8 cellular contexts compared by ENCODE assay signal in genomic region chr3:142724682-142725351, GRCh38. TPM values are rescaled to one million over a fixed set of nuclear protein-coding genes. Genes with fewer than 3 reads are reported as not detected.
DNase-seq lines count a peak whose midpoint lies in the region; ATAC-seq and TF ChIP-seq lines count a peak whose summit lies in the region.

No MANE protein-coding gene starts in this region.

- 1 to 2% methylated on average over 23 to 35 of the region's 35 CpGs for WGBS in endodermal cell (ENCODE audit: insufficient coverage in 1 of 2, insufficient read length in 1 of 2), 2 experiments

- H3K4me3 Mint-ChIP-seq in endodermal cell, result peak overlapping the region; percentile 88
- H3K4me3 Mint-ChIP-seq in memory B cell, result peak overlapping the region; percentile 90

- H3K4me2 ChIP-seq in Karpas-422 (ENCODE audit: low read depth, low read length, poor library complexity, severe bottlenecking), result peak overlapping the region; percentile 65

- DNase-seq in D341Med (ENCODE audit: low spot score) (peak; percentile 65), Karpas-422 (no peak), endodermal cell (peak; percentile 90), memory B cell (ENCODE audit: low spot score in 2 of 2) (peak; percentile 23 to 34), NOMO-1 treated with DMSO at 0.1 percent for 48 hours (lab: John Stamatoyannopoulos, UW; ENCODE audit: unreplicated experiment) (no peak)

- H3K4me1 Mint-ChIP-seq in endodermal cell (peaks cover 10% of the 10 kb centered on the region), memory B cell (peaks cover 3% of the 10 kb centered on the region)

- H3K27ac ChIP-seq in Karpas-422 (ENCODE audit: low read length) (no peak overlapping the region), VCaP (peak overlapping the region; percentile 80), endodermal cell (ENCODE audit: low read depth, low read length) (peak overlapping the region; percentile 98), subcutaneous abdominal adipose tissue (ENCODE audit: low read depth, low read length) (peak overlapping the region; percentile 54)

- H3K79me2 ChIP-seq in Karpas-422 (ENCODE audit: low read length), result no peaks in the 10 kb centered on the region

- H3K9me3 ChIP-seq in Karpas-422 (ENCODE audit: low read length) (no peaks in the 10 kb centered on the region), endodermal cell (ENCODE audit: control insufficient read depth, low read length) (no peaks in the 10 kb centered on the region), subcutaneous abdominal adipose tissue (ENCODE audit: control insufficient read depth in 5 of 5, low read length in 5 of 5) (peaks cover 0 to 2% (median 0%) of the 10 kb centered on the region in 5 donors)

- H3K4me3 ChIP-seq in Karpas-422 (ENCODE audit: low read length) (peak overlapping the region; percentile 66), endodermal cell (ENCODE audit: low read length) (peak overlapping the region; percentile 86), subcutaneous abdominal adipose tissue (ENCODE audit: low read depth in 1 of 5, low read length in 5 of 5) (peak overlapping the region; percentile 83 to 97 (median 84))

- H3K36me3 ChIP-seq in Karpas-422 (ENCODE audit: insufficient read depth, low read length) (no peaks in the 10 kb centered on the region), endodermal cell (ENCODE audit: control insufficient read depth, insufficient read depth, low read length) (no peaks in the 10 kb centered on the region), subcutaneous abdominal adipose tissue (ENCODE audit: control insufficient read depth in 5 of 5, insufficient read depth in 5 of 5, low read length in 5 of 5) (no peaks in the 10 kb centered on the region)

- H3K9me2 ChIP-seq in Karpas-422 (replicated peaks; ENCODE audit: insufficient read depth, low read length), result no peaks in the 10 kb centered on the region

- 0 out of 2 replicates have a peak, but pooled peaks cover 4% of the 10 kb centered on the region for H3K4me1 ChIP-seq in Karpas-422 (ENCODE audit: low read length)
- H3K4me1 ChIP-seq in endodermal cell (ENCODE audit: control insufficient read depth, insufficient read depth, low read length), result no peaks in the 10 kb centered on the region
- peaks cover 0 to 14% (median 13%) of the 10 kb centered on the region in 5 donors for H3K4me1 ChIP-seq in subcutaneous abdominal adipose tissue (ENCODE audit: control insufficient read depth in 5 of 5, insufficient read depth in 5 of 5, low read length in 5 of 5)

- H3K9ac ChIP-seq in Karpas-422 (ENCODE audit: low read length) (peak overlapping the region; percentile 70; the same call in 1 of the 2 replicates), endodermal cell (ENCODE audit: extremely low read depth, low read length, poor library complexity, severe bottlenecking) (peak overlapping the region; percentile 85), subcutaneous abdominal adipose tissue (ENCODE audit: low read length in 5 of 5) (peak overlapping the region; percentile 38 to 74 (median 68))

- TF ChIP-seq CTCF in VCaP (conservative IDR thresholded peaks at IDR 0.05) (no peak), endodermal cell (conservative IDR thresholded peaks at IDR 0.05) (peak; percentile 47)

- H4K20me1 ChIP-seq in Karpas-422 (ENCODE audit: insufficient read depth, low read depth, low read length), result no peaks in the 10 kb centered on the region

- H3K27me3 Mint-ChIP-seq in endodermal cell (ENCODE audit: insufficient read depth) (peaks cover 2% of the 10 kb centered on the region), memory B cell (peaks cover 6% of the 10 kb centered on the region)

- H3K36me3 Mint-ChIP-seq in endodermal cell (ENCODE audit: low read depth), result peaks cover 3% of the 10 kb centered on the region
- no peaks in the 10 kb centered on the region for H3K36me3 Mint-ChIP-seq in memory B cell

- H2AFZ ChIP-seq in Karpas-422 (ENCODE audit: low read length), result peak overlapping the region; percentile 56; the same call in 1 of the 2 replicates

- peaks cover 9% of the 10 kb centered on the region for H3K9me3 Mint-ChIP-seq in endodermal cell
- peaks cover 4% of the 10 kb centered on the region for H3K9me3 Mint-ChIP-seq in memory B cell

- no peaks in the 10 kb centered on the region for H3K27me3 ChIP-seq in Karpas-422 (ENCODE audit: low read length)
- no peaks in the 10 kb centered on the region for H3K27me3 ChIP-seq in endodermal cell (ENCODE audit: control insufficient read depth, insufficient read depth, low read length, poor library complexity, severe bottlenecking)
- H3K27me3 ChIP-seq in subcutaneous abdominal adipose tissue (ENCODE audit: control insufficient read depth in 5 of 5, insufficient read depth in 4 of 5, low read length in 5 of 5), result no peaks in the 10 kb centered on the region

- H3K27ac Mint-ChIP-seq in endodermal cell, result peak overlapping the region; percentile 96
- H3K27ac Mint-ChIP-seq in memory B cell, result peak overlapping the region; percentile 83

- ATAC-seq in GM21529 (IDR thresholded peaks at IDR 0.05; ENCODE audit: unreplicated experiment), result peak; percentile 15
- no peak for ATAC-seq in memory B cell (ENCODE audit: low read depth)

RNA-seq across cellular contexts. Expression of gene TRPC1, which starts 1.0 kb away (rescaled TPM):
- total RNA-seq in Karpas-422 (2014; rRNA removed; shearing (Covaris generic); ENCODE audit: low replicate concordance), result 0.14 and 0.75 TPM in 2 replicates
- 10 to 100 TPM; 18.2 to 18.9 TPM for total RNA-seq in endodermal cell
- polyA plus RNA-seq in endodermal cell (2013, experiment 1 of 2), result 22.4 TPM
- polyA plus RNA-seq in endodermal cell (2013, experiment 2 of 2), result 18.8 TPM

Comparison
In these comparisons a context has a peak if more than half of its experiments do, and no peak if none do; other contexts are left out.
1. DNase-seq: peak in D341Med (single experiment), endodermal cell (single experiment) and memory B cell (2 of 2); none in Karpas-422 (single experiment) and NOMO-1 treated with DMSO at 0.1 percent for 48 hours (single experiment).
2. RNA of gene TRPC1, which starts 1.0 kb away (total RNA-seq): 18.2 to 18.9 TPM in endodermal cell; 0.14 to 0.75 TPM in Karpas-422; every median in the first group is over 10 times any median in the second.
3. Peak in every context shown above with its lines, with median percentiles within 50 percentile points of each other: H3K4me3 ChIP-seq and H3K9ac ChIP-seq.